ENCODE assay signal across 16 cellular contexts in genomic region chr1:183460596-183460995, GRCh38. TPM values are rescaled to one million over a fixed set of nuclear protein-coding genes. Genes with fewer than 3 reads are reported as not detected.
A peak's percentile ranks its signal among the peaks of the same experiment; 100 is the strongest.
DNase-seq lines count a peak whose midpoint lies in the region; ATAC-seq and TF ChIP-seq lines count a peak whose summit lies in the region.
"Had no signal": no experiment of that assay in that cellular context is flagged by ENCODE, and none has a peak within 500 bp of the region (broad histone marks: within the 10 kb centered on the region; RNA-seq: fewer than 3 reads in every experiment).

No MANE protein-coding gene starts in this region.

- H3K27ac Mint-ChIP-seq in GM23338 (peak overlapping the region; percentile 48; the same call in 1 of the 2 replicates), endodermal cell (peak overlapping the region; percentile 17)
- H3K27ac Mint-ChIP-seq: IgD-negative memory B cell had no signal

- H3K27ac ChIP-seq in GM23338 (ENCODE audit: low read depth): peak overlapping the region; percentile 89
- peak overlapping the region; percentile 90 for H3K27ac ChIP-seq in PC-9
- H3K27ac ChIP-seq in endodermal cell (ENCODE audit: low read depth, low read length): no peak overlapping the region
- H3K27ac ChIP-seq in neutrophil: peak overlapping the region; percentile 82
- no peak overlapping the region for H3K27ac ChIP-seq in esophagus squamous epithelium

- no peak overlapping the region for H3K9ac ChIP-seq in endodermal cell (ENCODE audit: extremely low read depth, low read length, poor library complexity, severe bottlenecking)

- H3K4me1 ChIP-seq in GM23338 (ENCODE audit: insufficient read depth) (peaks cover 24% of the 10 kb centered on the region; the same call in 1 of the 2 replicates), PC-9 (replicated peaks; ENCODE audit: insufficient read depth) (peaks cover 36% of the 10 kb centered on the region), endodermal cell (ENCODE audit: control insufficient read depth, insufficient read depth, low read length) (no peaks in the 10 kb centered on the region), neutrophil (ENCODE audit: control insufficient read depth in 1 of 2, insufficient read depth in 1 of 2, low read depth in 1 of 2, low read length in 1 of 2) (peaks cover 39 to 49% of the 10 kb centered on the region in 2 experiments), mucosa of descending colon (ENCODE audit: low read depth) (no peaks in the 10 kb centered on the region), esophagus squamous epithelium (peaks cover 0 to 10% (median 0%) of the 10 kb centered on the region in 3 donors)
- H3K4me1 ChIP-seq: BE2C had no signal

- intact Hi-C loops in PC-9 (cut with micrococcal nuclease; ENCODE audit: unreplicated experiment): no loop called here
- intact Hi-C loops in mucosa of descending colon (cut with DNase I, micrococcal nuclease): loop anchor here in 1 of 2 donors (10.0 kb wide), 1 partner anchor 84 kb away; no protein-coding TSS in a partner anchor
- intact Hi-C loops in head of caudate nucleus (cut with DNase I): no loop called here
- intact Hi-C loops in esophagus squamous epithelium (cut with DNase I): no loop called here

- no peak overlapping the region for H3K4me3 ChIP-seq in GM23338
- peak overlapping the region; percentile 6; the same call in 1 of the 2 replicates for H3K4me3 ChIP-seq in PC-9
- no peak overlapping the region for H3K4me3 ChIP-seq in endodermal cell (ENCODE audit: low read length)
- peak overlapping the region in 1 of 2 experiments; percentile 29 for H3K4me3 ChIP-seq in neutrophil (ENCODE audit: low read depth in 1 of 2, low read length in 1 of 2)
- H3K4me3 ChIP-seq in mucosa of descending colon: no peak overlapping the region
- no peak overlapping the region for H3K4me3 ChIP-seq in esophagus squamous epithelium
- H3K4me3 ChIP-seq: A549 had no signal

- TF ChIP-seq CTCF in GM23338 (conservative IDR thresholded peaks at IDR 0.05; ENCODE audit: low read depth in 2 of 2) (no peak), PC-9 (conservative IDR thresholded peaks at IDR 0.05) (no peak), endodermal cell (conservative IDR thresholded peaks at IDR 0.05) (no peak), neutrophil (IDR thresholded peaks at IDR 0.05) (no peak), mucosa of descending colon (IDR thresholded peaks at IDR 0.05) (no peak), esophagus squamous epithelium (IDR thresholded peaks at IDR 0.05) (no peak)

- POLR2A ChIA-PET in PC-9 (lab: Charles Lee; ENCODE audit: unreplicated experiment): no interaction called here

- WGBS in endodermal cell (ENCODE audit: insufficient coverage in 1 of 2, insufficient read length in 1 of 2), 2 experiments: 90 to 100% methylated on average over 1 to 2 of the region's 2 CpGs
- WGBS in esophagus squamous epithelium, 2 donors: 81 to 84% methylated on average over 2 of the region's 2 CpGs

- DNase-seq in GM23338 (ENCODE audit: low spot score): no peak
- no peak for DNase-seq in PC-9
- DNase-seq in endodermal cell: no peak
- DNase-seq in mucosa of descending colon: no peak
- no peak for DNase-seq in head of caudate nucleus
- DNase-seq in esophagus squamous epithelium (lab: John Stamatoyannopoulos, UW): no peak
- DNase-seq: BE2C, DMS153, DMS79 treated with DMSO at 0.1 percent for 48 hours, EL, KG1 had no signal

- H3K9me3 ChIP-seq in PC-9 (ENCODE audit: insufficient read depth, low read depth): peaks cover 3% of the 10 kb centered on the region; the same call in 1 of the 2 replicates
- H3K9me3 ChIP-seq in endodermal cell (ENCODE audit: control insufficient read depth, low read length): no peaks in the 10 kb centered on the region
- H3K9me3 ChIP-seq in neutrophil: no peaks in the 10 kb centered on the region
- H3K9me3 ChIP-seq in mucosa of descending colon: no peaks in the 10 kb centered on the region
- no peaks in the 10 kb centered on the region for H3K9me3 ChIP-seq in esophagus squamous epithelium
- H3K9me3 ChIP-seq: A549, BE2C had no signal

- no peaks in the 10 kb centered on the region for H4K20me1 ChIP-seq in GM23338 (replicated peaks; ENCODE audit: insufficient read depth)
- H4K20me1 ChIP-seq in PC-9 (ENCODE audit: insufficient read depth): no peaks in the 10 kb centered on the region

- no peaks in the 10 kb centered on the region for H3K79me2 ChIP-seq in GM23338 (replicated peaks; ENCODE audit: insufficient read depth)
- no peaks in the 10 kb centered on the region for H3K79me2 ChIP-seq in PC-9 (ENCODE audit: low read depth)

- H3K4me1 Mint-ChIP-seq in GM23338 (peaks cover 30% of the 10 kb centered on the region), endodermal cell (peaks cover 2% of the 10 kb centered on the region)

- no TSS peak for BruUV-seq in PC-9 (replicated peaks; lab: Mats Ljungman, UMichigan)

- H3K9me2 ChIP-seq in GM23338 (ENCODE audit: insufficient read depth): 0 out of 2 replicates have a peak, but pooled peaks cover 4% of the 10 kb centered on the region
- no peaks in the 10 kb centered on the region for H3K9me2 ChIP-seq in PC-9 (ENCODE audit: insufficient read depth)

- TF ChIP-seq POLR2A in esophagus squamous epithelium (IDR thresholded peaks at IDR 0.05): no peak

- H3K27me3 ChIP-seq in GM23338 (ENCODE audit: insufficient read depth): no peaks in the 10 kb centered on the region
- no peaks in the 10 kb centered on the region for H3K27me3 ChIP-seq in PC-9 (ENCODE audit: insufficient read depth, low read depth)
- no peaks in the 10 kb centered on the region for H3K27me3 ChIP-seq in endodermal cell (ENCODE audit: control insufficient read depth, insufficient read depth, low read length, poor library complexity, severe bottlenecking)
- no peaks in the 10 kb centered on the region for H3K27me3 ChIP-seq in neutrophil
- peaks cover 0 to 23% (median 0%) of the 10 kb centered on the region in 4 donors for H3K27me3 ChIP-seq in esophagus squamous epithelium
- H3K27me3 ChIP-seq: BE2C had no signal

- H3K27me3 Mint-ChIP-seq in GM23338 (ENCODE audit: insufficient read depth, low read depth, poor library complexity) (peaks cover 13% of the 10 kb centered on the region), endodermal cell (ENCODE audit: insufficient read depth) (no peaks in the 10 kb centered on the region)

- no peaks in the 10 kb centered on the region for H3K36me3 ChIP-seq in GM23338 (ENCODE audit: insufficient read depth)
- no peaks in the 10 kb centered on the region for H3K36me3 ChIP-seq in PC-9 (ENCODE audit: low read depth)
- H3K36me3 ChIP-seq in endodermal cell (ENCODE audit: control insufficient read depth, insufficient read depth, low read length): no peaks in the 10 kb centered on the region
- H3K36me3 ChIP-seq in neutrophil: no peaks in the 10 kb centered on the region
- no peaks in the 10 kb centered on the region for H3K36me3 ChIP-seq in mucosa of descending colon (ENCODE audit: low read depth)
- no peaks in the 10 kb centered on the region for H3K36me3 ChIP-seq in esophagus squamous epithelium
- H3K36me3 ChIP-seq: BE2C had no signal

- ATAC-seq in GM23338 (no peak), mucosa of descending colon (no peak), GM18517 (IDR thresholded peaks at IDR 0.05; ENCODE audit: unreplicated experiment) (no peak)
- ATAC-seq: A549, HCT116 had no signal

- CTCF ChIA-PET in PC-9 (lab: Charles Lee): no interaction called here

- H3K9me3 Mint-ChIP-seq in GM23338: peaks cover 3% of the 10 kb centered on the region; the same call in 2 of the 3 replicates
- no peaks in the 10 kb centered on the region for H3K9me3 Mint-ChIP-seq in endodermal cell
- H3K9me3 Mint-ChIP-seq: IgD-negative memory B cell had no signal

- H3K36me3 Mint-ChIP-seq in GM23338 (ENCODE audit: low read depth) (peaks cover 4% of the 10 kb centered on the region; the same call in 1 of the 3 replicates), endodermal cell (ENCODE audit: low read depth) (no peaks in the 10 kb centered on the region)

- peak overlapping the region; percentile 6 for H3K4me2 ChIP-seq in GM23338
- H3K4me2 ChIP-seq in PC-9: peak overlapping the region; percentile 63

- H3K4me3 Mint-ChIP-seq in GM23338: no peak overlapping the region
- no peak overlapping the region for H3K4me3 Mint-ChIP-seq in endodermal cell
- H3K4me3 Mint-ChIP-seq: IgD-negative memory B cell had no signal

- H2AFZ ChIP-seq in GM23338 (0 out of 2 replicates have a peak overlapping the region, but pooled peaks have one; percentile 24), PC-9 (no peak overlapping the region)

- H3F3A ChIP-seq in GM23338 (replicated peaks; ENCODE audit: low read depth) (no peaks in the 10 kb centered on the region), PC-9 (ENCODE audit: insufficient read depth, low read depth) (peaks cover 14% of the 10 kb centered on the region; the same call in 1 of the 2 replicates)

TF ChIP-seq in GM23338, 12 proteins besides CTCF, POLR2A, EP300 and RAD21 (continues in another document):
- TF ChIP-seq CREB1 (CRISPR knock-in tag; IDR thresholded peaks at IDR 0.05; ENCODE audit: low read depth): no peak
- no peak for TF ChIP-seq STAT1 (IDR thresholded peaks at IDR 0.05; ENCODE audit: unreplicated experiment)
- TF ChIP-seq NANOG (IDR thresholded peaks at IDR 0.05; ENCODE audit: borderline replicate concordance): no peak
- no peak for TF ChIP-seq EZH2phosphoT487 (IDR thresholded peaks at IDR 0.05; ENCODE audit: unreplicated experiment)

RNA-seq across cellular contexts. Expression of gene SMG7, which starts 11.7 kb away (rescaled TPM):
- total RNA-seq in GM23338 (2014; rRNA removed; shearing (Covaris generic)): 79.4 and 96.4 TPM in 2 replicates
- 33.0 and 33.2 TPM in 2 replicates for polyA plus RNA-seq in GM23338 (2016; fragmentation: Nextera tagmentation; extraction: Ambion mirVana)
- total RNA-seq in PC-9 (2021): 56.0 and 72.9 TPM in 2 replicates
- 10 to 100 TPM; 60.5 to 75.9 TPM for total RNA-seq in endodermal cell
- polyA plus RNA-seq in endodermal cell (2013, experiment 1 of 2): 55.6 TPM
- 51.5 TPM for polyA plus RNA-seq in endodermal cell (2013, experiment 2 of 2)
- 10 to 100 TPM; 62.7 to 69.9 (median 66.4) TPM for total RNA-seq in mucosa of descending colon
- total RNA-seq in esophagus squamous epithelium: 10 to 100 TPM; 15.8 to 46.5 (median 35.3) TPM

RNA-seq across cellular contexts. Expression of gene NMNAT2, which starts 42.4 kb away (rescaled TPM):
- 8.5 and 10.0 TPM in 2 replicates for total RNA-seq in GM23338 (2014; rRNA removed; shearing (Covaris generic))
- polyA plus RNA-seq in GM23338 (2016; fragmentation: Nextera tagmentation; extraction: Ambion mirVana): 3.6 and 3.8 TPM in 2 replicates
- total RNA-seq in PC-9 (2021) (22.5 and 29.2 TPM in 2 replicates), endodermal cell (1 to 10 TPM; 1.7 to 5.1 TPM), mucosa of descending colon (1 to 10 TPM in 1 of 3 donors, under 1 TPM in 2; 0.29 to 3.6 (median 0.87) TPM), esophagus squamous epithelium (1 to 10 TPM in 1 of 4 donors, under 1 TPM in 2, not detected in 1; 0.18 to 1.1 (median 0.26) TPM)
- 10.8 TPM for polyA plus RNA-seq in endodermal cell (2013, experiment 1 of 2)
- 10.5 TPM for polyA plus RNA-seq in endodermal cell (2013, experiment 2 of 2)
- polyA plus RNA-seq: IgD-negative memory B cell had no signal

Comparison
In these comparisons a context has a peak if more than half of its experiments do, and no peak if none do; other contexts are left out.
1. H3K27ac ChIP-seq: peak in GM23338 (single experiment), PC-9 (single experiment) and neutrophil (single experiment); none in endodermal cell (single experiment) and esophagus squamous epithelium (0 of 4).